ENCODE assay signal across 8 cellular contexts in genomic region chr3:58659051-58659675, GRCh38. TPM values are rescaled to one million over a fixed set of nuclear protein-coding genes. Genes with fewer than 3 reads are reported as not detected.
DNase-seq lines count a peak whose midpoint lies in the region; ATAC-seq and TF ChIP-seq lines count a peak whose summit lies in the region.
"Had no signal": no experiment of that assay in that cellular context is flagged by ENCODE, and none has a peak within 500 bp of the region (broad histone marks: within the 10 kb centered on the region; RNA-seq: fewer than 3 reads in every experiment).

No MANE protein-coding gene starts in this region.

- CTCF ChIA-PET in HEK293T (lab: Yijun Ruan, JAX): no interaction called here

- H3K27ac ChIP-seq in hepatocyte: no peak overlapping the region
- no peak overlapping the region for H3K27ac ChIP-seq in suprapubic skin

- no peaks in the 10 kb centered on the region for H3K9me3 ChIP-seq in hepatocyte (ENCODE audit: low read depth)
- no peaks in the 10 kb centered on the region for H3K9me3 ChIP-seq in suprapubic skin

- TF ChIP-seq EP300 in suprapubic skin (IDR thresholded peaks at IDR 0.05): no peak

- no peaks in the 10 kb centered on the region for H3K9me2 ChIP-seq in hepatocyte (replicated peaks; ENCODE audit: insufficient read depth)

- DNase-seq in HEK293T (ENCODE audit: extremely low spot score): peak; percentile 49
- DNase-seq in amniotic stem cell (lab: John Stamatoyannopoulos, UW): peak; percentile 22
- DNase-seq in hepatocyte (ENCODE audit: low spot score): peak; percentile 63
- peak; percentile 46 to 66 for DNase-seq in suprapubic skin (ENCODE audit: low spot score in 2 of 2)
- no peak for DNase-seq in omental fat pad (ENCODE audit: low spot score)
- DNase-seq in activated T-cell treated with anti-CD3 and anti-CD28 coated beads, Interleukin-2, amount 50 U/mL, for 48 hours: no peak
- DNase-seq: stimulated activated CD4-positive, alpha-beta T cell treated with anti-CD3 and anti-CD28 coated beads, Interleukin-4, amount 100 ng/mL, for 1 hour had no signal

- H2AFZ ChIP-seq in hepatocyte: no peak overlapping the region

- TF ChIP-seq CTCF in hepatocyte (IDR thresholded peaks at IDR 0.05; ENCODE audit: poor library complexity): peak; percentile 50
- TF ChIP-seq CTCF in suprapubic skin (IDR thresholded peaks at IDR 0.05): no peak
- no peak for TF ChIP-seq CTCF in omental fat pad (IDR thresholded peaks at IDR 0.05)

- POLR2A ChIA-PET in HEK293T (lab: Yijun Ruan, JAX): no interaction called here

- no peak overlapping the region for H3K4me2 ChIP-seq in hepatocyte

- no peaks in the 10 kb centered on the region for H3K4me1 ChIP-seq in hepatocyte (ENCODE audit: insufficient read depth)
- H3K4me1 ChIP-seq in suprapubic skin: no peaks in the 10 kb centered on the region

- H3K4me3 ChIP-seq in hepatocyte: no peak overlapping the region
- no peak overlapping the region for H3K4me3 ChIP-seq in suprapubic skin

- no peaks in the 10 kb centered on the region for H3K79me2 ChIP-seq in hepatocyte

- H4K20me1 ChIP-seq in hepatocyte (ENCODE audit: insufficient read depth, poor library complexity, severe bottlenecking): no peaks in the 10 kb centered on the region

- no peaks in the 10 kb centered on the region for H3K36me3 ChIP-seq in hepatocyte (replicated peaks; ENCODE audit: insufficient read depth, low read depth)
- no peaks in the 10 kb centered on the region for H3K36me3 ChIP-seq in suprapubic skin

- ATAC-seq in omental fat pad (ENCODE audit: low FRiP score) (no peak), GM18498 (IDR thresholded peaks at IDR 0.05; ENCODE audit: unreplicated experiment) (no peak)

- WGBS in hepatocyte (ENCODE audit: low lambda C conversion rate, missing lambda C conversion rate): 55% methylated on average over 15 of the region's 15 CpGs
- WGBS in suprapubic skin: 57% methylated on average over 15 of the region's 15 CpGs

- H3K27me3 ChIP-seq in hepatocyte (no peaks in the 10 kb centered on the region), suprapubic skin (peaks cover 5% of the 10 kb centered on the region)

- TF ChIP-seq POLR2A in suprapubic skin (IDR thresholded peaks at IDR 0.05): no peak

TF ChIP-seq in HEK293T, 16 proteins besides CTCF, POLR2A, EP300 and RAD21:
- no peak for TF ChIP-seq FOXM1 (IDR thresholded peaks at IDR 0.05; ENCODE audit: borderline replicate concordance)
- no peak for TF ChIP-seq HDGF (IDR thresholded peaks at IDR 0.05; ENCODE audit: borderline replicate concordance)
- TF ChIP-seq CTBP1 (IDR thresholded peaks at IDR 0.05; ENCODE audit: borderline replicate concordance): no peak
- no peak for TF ChIP-seq ELF4 (IDR thresholded peaks at IDR 0.05)
- no peak for TF ChIP-seq TARDBP (IDR thresholded peaks at IDR 0.05)
- no peak for TF ChIP-seq LEF1 (IDR thresholded peaks at IDR 0.05; ENCODE audit: borderline replicate concordance)
- TF ChIP-seq BHLHE40 (IDR thresholded peaks at IDR 0.05; ENCODE audit: borderline replicate concordance): no peak
- no peak for TF ChIP-seq SUZ12 (IDR thresholded peaks at IDR 0.05)
- TF ChIP-seq FOXA1 (IDR thresholded peaks at IDR 0.05): no peak
- no peak for TF ChIP-seq NFRKB (IDR thresholded peaks at IDR 0.05)
- TF ChIP-seq L3MBTL2 (conservative IDR thresholded peaks at IDR 0.05): no peak
- no peak for TF ChIP-seq PKNOX1 (IDR thresholded peaks at IDR 0.05)
- no peak for TF ChIP-seq ARNT (IDR thresholded peaks at IDR 0.05)
- TF ChIP-seq ZNF384 (IDR thresholded peaks at IDR 0.05): no peak
- TF ChIP-seq SP1 (IDR thresholded peaks at IDR 0.05): no peak
- no peak for TF ChIP-seq FOXK2 (IDR thresholded peaks at IDR 0.05)

RNA-seq across cellular contexts. Expression of gene FAM3D, which starts 7.4 kb away (rescaled TPM):
- total RNA-seq in hepatocyte (0.60 and 4.5 TPM in 2 replicates), suprapubic skin (1 to 10 TPM in 3 of 4 donors, not detected in 1; 1.2 to 4.0 (median 1.4) TPM), omental fat pad (1 to 10 TPM in 1 of 4 donors, not detected in 3; 2.2 TPM)
- polyA plus RNA-seq in hepatocyte: 3.7 and 4.3 TPM in 2 replicates

Comparison
In these comparisons a context has a peak if more than half of its experiments do, and no peak if none do; other contexts are left out.
1. DNase-seq: peak in HEK293T (single experiment), amniotic stem cell (single experiment), hepatocyte (single experiment) and suprapubic skin (2 of 2); none in omental fat pad (single experiment) and activated T-cell treated with anti-CD3 and anti-CD28 coated beads, Interleukin-2, amount 50 U/mL, for 48 hours (0 of 2).